ENCODE assay signal across 2 cellular contexts in genomic region chr5:50751064-50751657, GRCh38.
TF ChIP-seq lines count a peak whose summit lies in the region.

No MANE protein-coding gene starts in this region.

TF ChIP-seq in HEK293T, 16 proteins besides CTCF, POLR2A, EP300 and RAD21 (continued from another document):
- TF ChIP-seq PKNOX1 (IDR thresholded peaks at IDR 0.05) (no peak), HDGF (IDR thresholded peaks at IDR 0.05; ENCODE audit: borderline replicate concordance) (no peak), CTBP1 (IDR thresholded peaks at IDR 0.05; ENCODE audit: borderline replicate concordance) (no peak), TARDBP (IDR thresholded peaks at IDR 0.05) (no peak), ARNT (IDR thresholded peaks at IDR 0.05) (no peak), FOXA1 (IDR thresholded peaks at IDR 0.05) (no peak), L3MBTL2 (conservative IDR thresholded peaks at IDR 0.05) (no peak)

TF ChIP-seq in H1, 55 proteins besides CTCF, POLR2A, EP300 and RAD21 (continued from another document):
- no peak for TF ChIP-seq CHD7 (IDR thresholded peaks at IDR 0.05; ENCODE audit: insufficient replicate concordance, low read length)
- no peak for TF ChIP-seq RBBP5 (IDR thresholded peaks at IDR 0.05; ENCODE audit: borderline replicate concordance, low read depth, low read length)
- TF ChIP-seq SRF (IDR thresholded peaks at IDR 0.05; ENCODE audit: low read depth, low read length), result no peak
- TF ChIP-seq MAX (IDR thresholded peaks at IDR 0.05), result no peak
- TF ChIP-seq CBX8 (IDR thresholded peaks at IDR 0.05; ENCODE audit: borderline replicate concordance, low read depth, low read length), result no peak
- no peak for TF ChIP-seq ZNF274 (IDR thresholded peaks at IDR 0.05; ENCODE audit: borderline replicate concordance, extremely low read depth, low read length)
- TF ChIP-seq JUN (IDR thresholded peaks at IDR 0.05; ENCODE audit: low read depth, low read length), result no peak
- TF ChIP-seq GTF2F1 (IDR thresholded peaks at IDR 0.05; ENCODE audit: borderline replicate concordance, low read depth, low read length), result no peak
- TF ChIP-seq EGR1 (IDR thresholded peaks at IDR 0.05; ENCODE audit: borderline replicate concordance, low read depth, low read length), result no peak
- TF ChIP-seq USF2 (IDR thresholded peaks at IDR 0.05; ENCODE audit: low read length), result no peak
- no peak for TF ChIP-seq CREB1 (IDR thresholded peaks at IDR 0.05)
- no peak for TF ChIP-seq PHF8 (conservative IDR thresholded peaks at IDR 0.05; ENCODE audit: low read depth, low read length)
